ENCODE assay signal across 23 cellular contexts in genomic region chr12:72234871-72235270, GRCh38. TPM values are rescaled to one million over a fixed set of nuclear protein-coding genes. Genes with fewer than 3 reads are reported as not detected.
"Had no signal": no experiment of that assay in that cellular context is flagged by ENCODE, and none has a peak within 500 bp of the region (broad histone marks: within the 10 kb centered on the region; RNA-seq: fewer than 3 reads in every experiment).

No MANE protein-coding gene starts in this region.

- H3K27me3 Mint-ChIP-seq: activated CD4-positive, alpha-beta memory T cell treated with anti-CD3 and anti-CD28 coated beads, Interleukin-2, amount 10 ng/mL, durations not matched to agents 7 days and 5 days; activated CD4-positive, alpha-beta T cell treated with anti-CD3 and anti-CD28 coated beads, Interleukin-2, amount 10 ng/mL, durations not matched to agents 24 days and 14 days; activated naive CD8-positive, alpha-beta T cell treated with anti-CD3 and anti-CD28 coated beads, Interleukin-2, amount 50 U/mL, for 24 hours; naive B cell; stimulated activated memory B cell treated with anti-CD40 and anti-IgM and Interleukin-4, amounts not matched to agents 10 μg/mL and 1 μg/mL and 100 μg/mL, for 72 hours; T-helper 17 cell; type B pancreatic cell had no signal

- H3K9me3 Mint-ChIP-seq: activated CD4-positive, alpha-beta T cell treated with anti-CD3 and anti-CD28 coated beads, Interleukin-2, amount 10 ng/mL, durations not matched to agents 24 days and 14 days; activated naive CD8-positive, alpha-beta T cell treated with anti-CD3 and anti-CD28 coated beads, Interleukin-2, amount 50 U/mL, for 24 hours; type B pancreatic cell had no signal

- H3K36me3 ChIP-seq: cardiac muscle cell, gastrocnemius medialis, heart left ventricle, lower lobe of right lung, right lobe of liver, thoracic aorta, vagina had no signal

- H3K4me1 ChIP-seq: body of pancreas, gastrocnemius medialis, heart left ventricle, lower lobe of right lung, right lobe of liver, vagina had no signal

- H3K4me3 Mint-ChIP-seq: activated CD4-positive, alpha-beta memory T cell treated with anti-CD3 and anti-CD28 coated beads, Interleukin-2, amount 10 ng/mL, durations not matched to agents 7 days and 5 days; activated CD4-positive, alpha-beta T cell treated with anti-CD3 and anti-CD28 coated beads, Interleukin-2, amount 10 ng/mL, durations not matched to agents 24 days and 14 days; activated naive CD8-positive, alpha-beta T cell treated with anti-CD3 and anti-CD28 coated beads, Interleukin-2, amount 50 U/mL, for 24 hours; naive B cell; stimulated activated memory B cell treated with anti-CD40 and anti-IgM and Interleukin-4, amounts not matched to agents 10 μg/mL and 1 μg/mL and 100 μg/mL, for 72 hours; T-helper 17 cell; type B pancreatic cell had no signal

- H3K27me3 ChIP-seq: body of pancreas, cardiac muscle cell, gastrocnemius medialis, heart left ventricle, right lobe of liver, vagina had no signal

- H3K4me3 ChIP-seq: body of pancreas, cardiac muscle cell, gastrocnemius medialis, heart left ventricle, lower lobe of right lung, right lobe of liver, skin epidermis, thoracic aorta, vagina had no signal

- H3K4me1 Mint-ChIP-seq: activated CD4-positive, alpha-beta memory T cell treated with anti-CD3 and anti-CD28 coated beads, Interleukin-2, amount 10 ng/mL, durations not matched to agents 7 days and 5 days; activated CD4-positive, alpha-beta T cell treated with anti-CD3 and anti-CD28 coated beads, Interleukin-2, amount 10 ng/mL, durations not matched to agents 24 days and 14 days; activated naive CD8-positive, alpha-beta T cell treated with anti-CD3 and anti-CD28 coated beads, Interleukin-2, amount 50 U/mL, for 24 hours; naive B cell; stimulated activated memory B cell treated with anti-CD40 and anti-IgM and Interleukin-4, amounts not matched to agents 10 μg/mL and 1 μg/mL and 100 μg/mL, for 72 hours; T-helper 17 cell had no signal

- H3K27ac ChIP-seq: body of pancreas, cardiac muscle cell, gastrocnemius medialis, heart left ventricle, lower lobe of right lung, right lobe of liver, skin epidermis, thoracic aorta, vagina had no signal

- ATAC-seq: activated naive CD8-positive, alpha-beta T cell treated with anti-CD3 and anti-CD28 coated beads, Interleukin-2, amount 50 U/mL, for 24 hours; body of pancreas; gastrocnemius medialis; heart left ventricle; left lobe of liver; lower lobe of right lung; right lobe of liver; stimulated activated memory B cell treated with anti-CD40 and anti-IgM and Interleukin-4, amounts not matched to agents 10 μg/mL and 1 μg/mL and 100 μg/mL, for 72 hours; T-helper 17 cell had no signal

- DNase-seq: activated CD4-positive, alpha-beta memory T cell treated with anti-CD3 and anti-CD28 coated beads, Interleukin-2, amount 10 ng/mL, durations not matched to agents 7 days and 5 days; activated CD4-positive, alpha-beta T cell treated with anti-CD3 and anti-CD28 coated beads, Interleukin-2, amount 10 ng/mL, durations not matched to agents 24 days and 14 days; activated gamma-delta T cell; activated naive CD4-positive, alpha-beta T cell treated with anti-CD3 and anti-CD28 coated beads, Interleukin-2, amount 50 U/mL, for 16 hours; activated naive CD8-positive, alpha-beta T cell treated with anti-CD3 and anti-CD28 coated beads, Interleukin-2, amount 50 U/mL, for 24 hours; activated T-cell treated with anti-CD3 and anti-CD28 coated beads for 4 hours; body of pancreas; effector CD4-positive, alpha-beta T cell; erythroblast; gastrocnemius medialis; heart left ventricle; lower lobe of right lung; naive B cell; occipital lobe; right lobe of liver; T-helper 17 cell had no signal

- H3K36me3 Mint-ChIP-seq: naive B cell; stimulated activated memory B cell treated with anti-CD40 and anti-IgM and Interleukin-4, amounts not matched to agents 10 μg/mL and 1 μg/mL and 100 μg/mL, for 72 hours; type B pancreatic cell had no signal

- H3K27ac Mint-ChIP-seq: activated CD4-positive, alpha-beta memory T cell treated with anti-CD3 and anti-CD28 coated beads, Interleukin-2, amount 10 ng/mL, durations not matched to agents 7 days and 5 days; activated CD4-positive, alpha-beta T cell treated with anti-CD3 and anti-CD28 coated beads, Interleukin-2, amount 10 ng/mL, durations not matched to agents 24 days and 14 days; activated naive CD8-positive, alpha-beta T cell treated with anti-CD3 and anti-CD28 coated beads, Interleukin-2, amount 50 U/mL, for 24 hours; naive B cell; stimulated activated memory B cell treated with anti-CD40 and anti-IgM and Interleukin-4, amounts not matched to agents 10 μg/mL and 1 μg/mL and 100 μg/mL, for 72 hours; T-helper 17 cell; type B pancreatic cell had no signal

- H3K9me3 ChIP-seq: body of pancreas, gastrocnemius medialis, lower lobe of right lung, thoracic aorta, vagina had no signal

RNA-seq across cellular contexts. Expression of gene TRHDE, which starts 37.3 kb away (rescaled TPM):
- total RNA-seq: activated CD4-positive, alpha-beta memory T cell treated with anti-CD3 and anti-CD28 coated beads, Interleukin-2, amount 10 ng/mL, durations not matched to agents 7 days and 5 days; activated CD4-positive, alpha-beta T cell treated with anti-CD3 and anti-CD28 coated beads, Interleukin-2, amount 10 ng/mL, durations not matched to agents 24 days and 14 days; cardiac muscle cell had no signal
- polyA plus RNA-seq: cardiac muscle cell had no signal
